ENCODE assay signal across 9 cellular contexts in the genomic region with DNA sequence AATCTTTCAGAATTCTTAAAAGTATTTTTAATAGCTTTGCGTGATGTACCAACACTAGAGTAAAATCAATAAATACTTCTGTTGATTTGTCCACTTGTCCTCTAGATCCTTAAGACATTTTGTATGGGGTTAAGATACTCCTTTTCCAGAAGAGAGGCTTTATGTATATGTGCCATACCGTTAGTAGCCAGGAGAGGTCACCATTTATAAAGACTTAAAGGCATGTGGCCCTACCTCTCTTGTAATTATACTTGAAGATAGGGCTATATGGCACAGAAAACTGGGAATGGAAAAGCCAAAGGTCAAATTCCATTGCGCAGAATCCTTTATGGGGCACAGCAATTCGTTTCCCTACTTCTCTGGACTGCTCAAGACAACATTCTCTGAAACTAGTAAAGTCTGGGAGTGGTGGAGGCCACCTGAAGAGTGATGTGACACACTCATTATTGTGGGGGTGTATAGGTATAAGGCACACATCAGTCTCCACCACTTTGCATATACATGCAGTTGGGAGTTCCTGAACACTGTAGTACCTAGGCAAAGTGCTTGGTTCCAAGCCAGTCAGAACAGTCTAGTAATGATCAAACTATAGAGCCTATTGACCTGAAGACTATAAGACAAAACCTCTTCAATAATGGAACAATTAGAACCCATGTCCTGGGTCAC.
DNase-seq lines count a peak whose midpoint lies in the region; ATAC-seq and TF ChIP-seq lines count a peak whose summit lies in the region.
"Had no signal": no experiment of that assay in that cellular context is flagged by ENCODE, and none has a peak within 500 bp of the region (broad histone marks: within the 10 kb centered on the region; RNA-seq: fewer than 3 reads in every experiment).

No MANE protein-coding gene starts in this region.

- H2AFZ ChIP-seq in HCT116 (ENCODE audit: low read depth, low read length, poor library complexity, severe bottlenecking) (peak overlapping the region; percentile 63), osteoblast (ENCODE audit: low read length) (no peak overlapping the region)

- CTCF ChIA-PET in HCT116 (lab: Charles Lee): no interaction called here

- H3K9me3 ChIP-seq in HCT116 (ENCODE audit: control insufficient read depth in 1 of 2, insufficient read depth in 1 of 2, low read depth in 1 of 2, low read length in 2 of 2) (no peaks in the 10 kb centered on the region), osteoblast (ENCODE audit: low read depth, low read length) (no peaks in the 10 kb centered on the region)
- H3K9me3 ChIP-seq: neutrophil had no signal

- RAD21 ChIA-PET in HCT116 (lab: Charles Lee; ENCODE audit: low non-redundant PET in 1 of 2, low total read pairs in 2 of 2, uncharacterized antibody in 2 of 2, unreplicated experiment in 2 of 2): no interaction called here

- no peak overlapping the region for H3K27ac ChIP-seq in HCT116 (ENCODE audit: low read depth, low read length)
- no peak overlapping the region for H3K27ac ChIP-seq in osteoblast (ENCODE audit: low read depth, low read length)
- H3K27ac ChIP-seq: neutrophil had no signal

- intact Hi-C loops in HCT116 (cut with micrococcal nuclease): loop anchor here (5.0 kb wide), 1 partner anchor 955 kb away; no protein-coding TSS in a partner anchor

- TF ChIP-seq CTCF in HCT116 (IDR thresholded peaks at IDR 0.05 in 2 of 3, conservative IDR thresholded peaks at IDR 0.05 in 1 of 3; ENCODE audit: borderline replicate concordance in 1 of 3, insufficient read depth in 1 of 3, low read depth in 2 of 3, low read length in 2 of 3) (peak; percentile 62 to 78 (median 63); a peak in 5 of 6 replicates), osteoblast (IDR thresholded peaks at IDR 0.05; ENCODE audit: extremely low read depth, low read depth, low read length) (peak; percentile 73)

- POLR2A ChIA-PET in HCT116 (lab: Charles Lee): no interaction called here

- no peaks in the 10 kb centered on the region for H4K20me1 ChIP-seq in HCT116 (ENCODE audit: insufficient read depth)
- no peaks in the 10 kb centered on the region for H4K20me1 ChIP-seq in osteoblast (ENCODE audit: insufficient read depth, low read length)

- no peaks in the 10 kb centered on the region for H3K4me1 ChIP-seq in HCT116 (ENCODE audit: control insufficient read depth in 1 of 2, insufficient read depth in 2 of 2, low read length in 2 of 2)
- no peaks in the 10 kb centered on the region for H3K4me1 ChIP-seq in osteoblast (ENCODE audit: insufficient read depth, low read length)

- TF ChIP-seq RAD21 in HCT116 (IDR thresholded peaks at IDR 0.05; ENCODE audit: low read depth): peak; percentile 77

- no peak overlapping the region for H3K9ac ChIP-seq in HCT116 (ENCODE audit: low read length)

- no TSS peak for BruUV-seq in HCT116 (replicated peaks; lab: Mats Ljungman, UMichigan)

- ATAC-seq in HCT116: peak; percentile 95

- H3K4me2 ChIP-seq in HCT116 (ENCODE audit: low read length) (no peak overlapping the region), osteoblast (ENCODE audit: insufficient read depth, low read length) (no peak overlapping the region)

- peak; percentile 64 for DNase-seq in A172 (ENCODE audit: low spot score)
- DNase-seq in GDM1 (lab: John Stamatoyannopoulos, UW): peak; percentile 31
- DNase-seq in HCT116 (ENCODE audit: low read depth, low spot score): peak; percentile 52
- DNase-seq in M059J (ENCODE audit: low read depth): peak; percentile 52
- peak; percentile 60 for DNase-seq in SKM-1 treated with dmso at 0.1 percent for 144 hours (lab: John Stamatoyannopoulos, UW; ENCODE audit: unreplicated experiment)
- peak; percentile 80 for DNase-seq in fibroblast of peridontal ligament (ENCODE audit: extremely low read depth)
- DNase-seq in osteoblast (ENCODE audit: insufficient read length, low spot score, missing footprints): peak; percentile 49
- DNase-seq in HK-2 (ENCODE audit: unreplicated experiment): no peak

- no peak overlapping the region for H3K4me3 ChIP-seq in HCT116 (replicated peaks in 1 of 2; ENCODE audit: low read depth in 1 of 2, low read length in 2 of 2)
- no peak overlapping the region for H3K4me3 ChIP-seq in osteoblast (ENCODE audit: insufficient read depth, low read length)

- H3K36me3 ChIP-seq in HCT116 (ENCODE audit: control insufficient read depth in 1 of 2, insufficient read depth in 2 of 2, low read length in 2 of 2) (no peaks in the 10 kb centered on the region), osteoblast (ENCODE audit: insufficient read depth, low read length) (no peaks in the 10 kb centered on the region)
- H3K36me3 ChIP-seq: neutrophil had no signal

- TF ChIP-seq POLR2A in HCT116 (IDR thresholded peaks at IDR 0.05; ENCODE audit: borderline replicate concordance, extremely low read depth, insufficient read depth, insufficient read length): no peak

- H3K27me3 ChIP-seq in HCT116 (ENCODE audit: insufficient read depth, low read length) (no peaks in the 10 kb centered on the region), osteoblast (ENCODE audit: insufficient read depth, low read length) (peaks cover 5% of the 10 kb centered on the region)
- H3K27me3 ChIP-seq: neutrophil had no signal

- H3K9me2 ChIP-seq in HCT116 (ENCODE audit: insufficient read depth): no peaks in the 10 kb centered on the region

- H3K79me2 ChIP-seq in HCT116 (ENCODE audit: insufficient read depth, low read length) (no peaks in the 10 kb centered on the region), osteoblast (ENCODE audit: insufficient read depth, low read length) (no peaks in the 10 kb centered on the region)

TF ChIP-seq in HCT116, 20 proteins besides CTCF, POLR2A, EP300 and RAD21:
- TF ChIP-seq JUND (IDR thresholded peaks at IDR 0.05) (no peak), MAX (IDR thresholded peaks at IDR 0.05) (peak; percentile 49; the same call in 1 of the 2 replicates)
